In genomic region chr2:224801360-224801759, GRCh38 we compare ENCODE assay signal across 26 cellular contexts.
"Had no signal": no experiment of that assay in that cellular context is flagged by ENCODE, and none has a peak within 500 bp of the region (broad histone marks: within the 10 kb centered on the region; RNA-seq: fewer than 3 reads in every experiment).

No MANE protein-coding gene starts in this region.

- H3K4me3 ChIP-seq: breast epithelium, colonic mucosa, dorsolateral prefrontal cortex, esophagus squamous epithelium, gastrocnemius medialis, mucosa of descending colon, sigmoid colon, smooth muscle cell, thyroid gland had no signal

- H3K4me2 ChIP-seq: smooth muscle cell had no signal

- DNase-seq: activated CD4-positive, alpha-beta memory T cell treated with anti-CD3 and anti-CD28 coated beads, Interleukin-2, amount 10 ng/mL, durations not matched to agents 7 days and 5 days; activated CD4-positive, alpha-beta T cell treated with anti-CD3 and anti-CD28 coated beads for 4 hours; activated gamma-delta T cell; amniotic stem cell; colonic mucosa; dorsolateral prefrontal cortex; esophagus squamous epithelium; gastrocnemius medialis; hippocampal formation; mucosa of descending colon; naive B cell; retina; sigmoid colon; stimulated activated CD4-positive, alpha-beta T cell treated with anti-CD3 and anti-CD28 coated beads, Interleukin-15, amount 100 ng/mL, for 24 hours; stimulated activated naive CD4-positive, alpha-beta T cell; substantia nigra; T-helper 1 cell; T-helper 9 cell; thyroid gland had no signal

- H3K27me3 Mint-ChIP-seq: activated CD4-positive, alpha-beta memory T cell treated with anti-CD3 and anti-CD28 coated beads, Interleukin-2, amount 10 ng/mL, durations not matched to agents 7 days and 5 days; activated naive CD4-positive, alpha-beta T cell treated with anti-CD3 and anti-CD28 coated beads, Interleukin-2, amount 50 U/mL, for 24 hours; naive B cell; progenitor cell of endocrine pancreas had no signal

- ATAC-seq: gastrocnemius medialis, mucosa of descending colon, WTC11 had no signal

- H3K4me1 Mint-ChIP-seq: activated CD4-positive, alpha-beta memory T cell treated with anti-CD3 and anti-CD28 coated beads, Interleukin-2, amount 10 ng/mL, durations not matched to agents 7 days and 5 days; activated naive CD4-positive, alpha-beta T cell treated with anti-CD3 and anti-CD28 coated beads, Interleukin-2, amount 50 U/mL, for 24 hours; naive B cell had no signal

- H3K9me3 Mint-ChIP-seq: activated CD4-positive, alpha-beta memory T cell treated with anti-CD3 and anti-CD28 coated beads, Interleukin-2, amount 10 ng/mL, durations not matched to agents 7 days and 5 days; activated naive CD4-positive, alpha-beta T cell treated with anti-CD3 and anti-CD28 coated beads, Interleukin-2, amount 50 U/mL, for 24 hours; activated T-helper 1 cell treated with anti-CD3 and anti-CD28 coated beads, Interleukin-12 subunit alpha, Interleukin-12 subunit beta, Interleukin-2, Interleukin-4 antibody, amounts not matched to agents 30 ng/mL and 10 ng/mL and 1 ng/mL, durations not matched to agents 14 hours and 24 hours and 36 hours; naive B cell; neural crest cell; WTC11 had no signal

- H3K4me3 Mint-ChIP-seq: activated CD4-positive, alpha-beta memory T cell treated with anti-CD3 and anti-CD28 coated beads, Interleukin-2, amount 10 ng/mL, durations not matched to agents 7 days and 5 days; activated naive CD4-positive, alpha-beta T cell treated with anti-CD3 and anti-CD28 coated beads, Interleukin-2, amount 50 U/mL, for 24 hours; activated T-helper 1 cell treated with anti-CD3 and anti-CD28 coated beads, Interleukin-12 subunit alpha, Interleukin-12 subunit beta, Interleukin-2, Interleukin-4 antibody, amounts not matched to agents 30 ng/mL and 10 ng/mL and 1 ng/mL, durations not matched to agents 14 hours and 24 hours and 36 hours; naive B cell; neural crest cell; WTC11 had no signal

- H3K36me3 Mint-ChIP-seq: WTC11 had no signal

- H3K27ac Mint-ChIP-seq: progenitor cell of endocrine pancreas, WTC11 had no signal

- H3K9me3 ChIP-seq: breast epithelium, colonic mucosa, esophagus squamous epithelium, gastrocnemius medialis, mucosa of descending colon, sigmoid colon, thyroid gland had no signal

- H3K4me1 ChIP-seq: breast epithelium, colonic mucosa, esophagus squamous epithelium, gastrocnemius medialis, sigmoid colon had no signal

- H3K27ac ChIP-seq: breast epithelium, colonic mucosa, esophagus squamous epithelium, gastrocnemius medialis, sigmoid colon, thyroid gland had no signal

- H3K27me3 ChIP-seq: breast epithelium, colonic mucosa, dorsolateral prefrontal cortex, esophagus squamous epithelium, gastrocnemius medialis, sigmoid colon, thyroid gland had no signal

- H3K36me3 ChIP-seq: breast epithelium, colonic mucosa, gastrocnemius medialis, sigmoid colon, thyroid gland had no signal
